Comparison of ENCODE assay signal across 14 cellular contexts in genomic region chr12:108686753-108687152, GRCh38. TPM values are rescaled to one million over a fixed set of nuclear protein-coding genes. Genes with fewer than 3 reads are reported as not detected.
DNase-seq lines count a peak whose midpoint lies in the region; ATAC-seq and TF ChIP-seq lines count a peak whose summit lies in the region.
"Had no signal": no experiment of that assay in that cellular context is flagged by ENCODE, and none has a peak within 500 bp of the region (broad histone marks: within the 10 kb centered on the region; RNA-seq: fewer than 3 reads in every experiment).

No MANE protein-coding gene starts in this region.

- H3K4me3 Mint-ChIP-seq in H9, result no peak overlapping the region
- no peak overlapping the region for H3K4me3 Mint-ChIP-seq in activated T-helper 2 cell treated with anti-CD3 and anti-CD28 coated beads, Interferon-gamma antibody, Interleukin-2, Interleukin-4, amounts not matched to agents 10 μg/mL and 5 μg/mL and 100 μg/mL, durations not matched to agents 14 hours and 24 hours and 36 hours (ENCODE audit: low read depth)
- H3K4me3 Mint-ChIP-seq: activated naive CD8-positive, alpha-beta T cell treated with anti-CD3 and anti-CD28 coated beads, Interleukin-2, amount 10 ng/mL, durations not matched to agents 7 days and 5 days had no signal

- H3K4me2 ChIP-seq in H9 (ENCODE audit: insufficient read depth, insufficient read length, low read length), result no peak overlapping the region
- H3K4me2 ChIP-seq in smooth muscle cell, result no peak overlapping the region

- peak; percentile 2 to 23 for ATAC-seq in right cardiac atrium
- ATAC-seq in GM19351 (IDR thresholded peaks at IDR 0.05; ENCODE audit: unreplicated experiment), result no peak

- TF ChIP-seq CTCF in H9 (conservative IDR thresholded peaks at IDR 0.05) (no peak), smooth muscle cell (IDR thresholded peaks at IDR 0.05; ENCODE audit: borderline replicate concordance, insufficient read depth, poor library complexity, severe bottlenecking) (no peak)

- H3K9me3 ChIP-seq in H9 (ENCODE audit: control insufficient read depth, low read depth, low read length), result no peaks in the 10 kb centered on the region
- no peaks in the 10 kb centered on the region for H3K9me3 ChIP-seq in right cardiac atrium (ENCODE audit: control insufficient read depth, low read length)
- H3K9me3 ChIP-seq in smooth muscle cell (replicated peaks; ENCODE audit: low read depth), result no peaks in the 10 kb centered on the region

- peak overlapping the region; percentile 80 for H2BK120ac ChIP-seq in H9 (ENCODE audit: low read depth, low read length, poor library complexity, severe bottlenecking)

- H3K4me3 ChIP-seq in right cardiac atrium (ENCODE audit: low read length) (no peak overlapping the region), smooth muscle cell (no peak overlapping the region)
- H3K4me3 ChIP-seq: skin epidermis had no signal

- peaks cover 47 to 48% of the 10 kb centered on the region in 2 experiments for H3K4me1 Mint-ChIP-seq in H9
- H3K4me1 Mint-ChIP-seq in activated T-helper 2 cell treated with anti-CD3 and anti-CD28 coated beads, Interferon-gamma antibody, Interleukin-2, Interleukin-4, amounts not matched to agents 10 μg/mL and 5 μg/mL and 100 μg/mL, durations not matched to agents 14 hours and 24 hours and 36 hours (ENCODE audit: low read depth), result peaks cover 43% of the 10 kb centered on the region

- peak overlapping the region; percentile 46 for H2AK5ac ChIP-seq in H9 (ENCODE audit: insufficient read length, low read length)

- H3K9me3 Mint-ChIP-seq in H9, result no peaks in the 10 kb centered on the region
- no peaks in the 10 kb centered on the region for H3K9me3 Mint-ChIP-seq in activated T-helper 2 cell treated with anti-CD3 and anti-CD28 coated beads, Interferon-gamma antibody, Interleukin-2, Interleukin-4, amounts not matched to agents 10 μg/mL and 5 μg/mL and 100 μg/mL, durations not matched to agents 14 hours and 24 hours and 36 hours
- H3K9me3 Mint-ChIP-seq: activated naive CD8-positive, alpha-beta T cell treated with anti-CD3 and anti-CD28 coated beads, Interleukin-2, amount 10 ng/mL, durations not matched to agents 7 days and 5 days; CD4-positive, CD25-positive, alpha-beta regulatory T cell had no signal

- H3F3A ChIP-seq in smooth muscle cell (ENCODE audit: low read depth), result peaks cover 25% of the 10 kb centered on the region

- H2AFZ ChIP-seq in H9 (ENCODE audit: low read length) (no peak overlapping the region), smooth muscle cell (ENCODE audit: low read depth) (no peak overlapping the region)

- no peak overlapping the region for H3K56ac ChIP-seq in H9 (ENCODE audit: insufficient read length, low read depth, low read length)

- peaks cover 0 to 5% (median 3%) of the 10 kb centered on the region in 3 experiments; a peak in 5 of 7 replicates for H3K36me3 Mint-ChIP-seq in H9 (ENCODE audit: insufficient read depth in 1 of 3, low read depth in 3 of 3)
- no peaks in the 10 kb centered on the region for H3K36me3 Mint-ChIP-seq in activated T-helper 2 cell treated with anti-CD3 and anti-CD28 coated beads, Interferon-gamma antibody, Interleukin-2, Interleukin-4, amounts not matched to agents 10 μg/mL and 5 μg/mL and 100 μg/mL, durations not matched to agents 14 hours and 24 hours and 36 hours (ENCODE audit: low read depth)
- H3K36me3 Mint-ChIP-seq: activated naive CD8-positive, alpha-beta T cell treated with anti-CD3 and anti-CD28 coated beads, Interleukin-2, amount 10 ng/mL, durations not matched to agents 7 days and 5 days had no signal

- H3K9ac ChIP-seq in H9 (ENCODE audit: extremely low read depth, insufficient read length, low read length) (no peak overlapping the region), smooth muscle cell (ENCODE audit: low read depth) (no peak overlapping the region)

- H3K27me3 ChIP-seq in H9 (ENCODE audit: insufficient read depth, low read length) (no peaks in the 10 kb centered on the region), right cardiac atrium (ENCODE audit: control insufficient read depth, insufficient read depth) (no peaks in the 10 kb centered on the region), smooth muscle cell (ENCODE audit: low read depth) (no peaks in the 10 kb centered on the region)

- H3K27me3 Mint-ChIP-seq in H9 (ENCODE audit: low read depth), result no peaks in the 10 kb centered on the region
- no peaks in the 10 kb centered on the region for H3K27me3 Mint-ChIP-seq in activated T-helper 2 cell treated with anti-CD3 and anti-CD28 coated beads, Interferon-gamma antibody, Interleukin-2, Interleukin-4, amounts not matched to agents 10 μg/mL and 5 μg/mL and 100 μg/mL, durations not matched to agents 14 hours and 24 hours and 36 hours (ENCODE audit: low read depth)
- H3K27me3 Mint-ChIP-seq: activated naive CD8-positive, alpha-beta T cell treated with anti-CD3 and anti-CD28 coated beads, Interleukin-2, amount 10 ng/mL, durations not matched to agents 7 days and 5 days; CD4-positive, CD25-positive, alpha-beta regulatory T cell had no signal

- no peak overlapping the region for H4K8ac ChIP-seq in H9 (replicated peaks; ENCODE audit: insufficient read length, low read depth, low read length)

- no peak overlapping the region for H2BK20ac ChIP-seq in H9 (ENCODE audit: low read depth, low read length, poor library complexity, severe bottlenecking)

- H3T11ph ChIP-seq in H9 (ENCODE audit: low read length), result peak overlapping the region; percentile 70

- no peak for DNase-seq in H9
- DNase-seq in activated T-helper 2 cell treated with anti-CD3 and anti-CD28 coated beads, Interferon-gamma antibody, Interleukin-2, Interleukin-4, amounts not matched to agents 10 μg/mL and 5 μg/mL and 100 μg/mL, durations not matched to agents 14 hours and 24 hours and 36 hours (ENCODE audit: low spot score), result no peak
- peak in 2 of 3 donors; percentile 54 to 63 for DNase-seq in right cardiac atrium
- DNase-seq in smooth muscle cell (lab: John Stamatoyannopoulos, UW; ENCODE audit: unreplicated experiment), result no peak
- DNase-seq in T-helper 1 cell, result no peak
- DNase-seq in HuH-7.5 (ENCODE audit: low spot score), result no peak
- DNase-seq in NCI-H748 treated with DMSO at 0.1 percent for 48 hours (lab: John Stamatoyannopoulos, UW), result no peak
- DNase-seq: activated CD4-positive, alpha-beta T cell treated with anti-CD3 and anti-CD28 coated beads, Interleukin-2, amount 50 U/mL, for 1 hour; activated naive CD8-positive, alpha-beta T cell treated with anti-CD3 and anti-CD28 coated beads, Interleukin-2, amount 10 ng/mL, durations not matched to agents 7 days and 5 days; CD4-positive, CD25-positive, alpha-beta regulatory T cell; head of caudate nucleus; NCI-H187 had no signal

- H3K23ac ChIP-seq in H9 (ENCODE audit: insufficient read length, low read depth, low read length), result peak overlapping the region; percentile 71

- H3K79me2 ChIP-seq in H9 (ENCODE audit: insufficient read depth, low read length) (peaks cover 4% of the 10 kb centered on the region; the same call in 1 of the 2 replicates), smooth muscle cell (ENCODE audit: low read depth) (peaks cover 75% of the 10 kb centered on the region)

- H4K20me1 ChIP-seq in H9 (ENCODE audit: control insufficient read depth, insufficient read depth, insufficient read length) (peaks cover 3% of the 10 kb centered on the region), smooth muscle cell (ENCODE audit: low read depth) (peaks cover 43% of the 10 kb centered on the region)

- H2BK5ac ChIP-seq in H9 (ENCODE audit: insufficient read length, low read length), result no peak overlapping the region

- peaks cover 6% of the 10 kb centered on the region; the same call in 1 of the 2 replicates for H3K4me1 ChIP-seq in H9 (ENCODE audit: insufficient read depth, low read length)
- peaks cover 8% of the 10 kb centered on the region for H3K4me1 ChIP-seq in right cardiac atrium (ENCODE audit: control insufficient read depth, insufficient read depth, low read length)
- peaks cover 54% of the 10 kb centered on the region for H3K4me1 ChIP-seq in smooth muscle cell (ENCODE audit: low read depth)

- H3K27ac Mint-ChIP-seq in H9, result peak overlapping the region in 1 of 3 experiments; percentile 34; a peak in 3 of 7 replicates
- H3K27ac Mint-ChIP-seq in activated T-helper 2 cell treated with anti-CD3 and anti-CD28 coated beads, Interferon-gamma antibody, Interleukin-2, Interleukin-4, amounts not matched to agents 10 μg/mL and 5 μg/mL and 100 μg/mL, durations not matched to agents 14 hours and 24 hours and 36 hours, result peak overlapping the region; percentile 11
- H3K27ac Mint-ChIP-seq: activated naive CD8-positive, alpha-beta T cell treated with anti-CD3 and anti-CD28 coated beads, Interleukin-2, amount 10 ng/mL, durations not matched to agents 7 days and 5 days had no signal

- H3K36me3 ChIP-seq in smooth muscle cell (ENCODE audit: low read depth), result no peaks in the 10 kb centered on the region

- H3K14ac ChIP-seq in H9 (ENCODE audit: insufficient read depth, low read length), result peak overlapping the region; percentile 80

- WGBS in H9 (ENCODE audit: extremely low coverage, insufficient read length, low lambda C conversion rate), result no CpG with 5 or more reads among the region's 6 CpGs
- WGBS in right cardiac atrium, result 34% methylated on average over 6 of the region's 6 CpGs
- WGBS in smooth muscle cell (ENCODE audit: low lambda C conversion rate), result 78% methylated on average over 6 of the region's 6 CpGs

- H3K4ac ChIP-seq in H9 (ENCODE audit: low read depth, low read length), result no peak overlapping the region

- no peak overlapping the region for H3K27ac ChIP-seq in H9 (ENCODE audit: insufficient read length, low read depth, low read length)
- peak overlapping the region; percentile 77 for H3K27ac ChIP-seq in right cardiac atrium (ENCODE audit: low read length)
- peak overlapping the region; percentile 42 for H3K27ac ChIP-seq in smooth muscle cell (ENCODE audit: low read depth)

- no peak overlapping the region for H4K91ac ChIP-seq in H9 (ENCODE audit: insufficient read length, low read depth, low read length)

- no peaks in the 10 kb centered on the region for H3K23me2 ChIP-seq in H9 (ENCODE audit: insufficient read length, low read depth, low read length, poor library complexity, severe bottlenecking)

- H3K18ac ChIP-seq in H9 (ENCODE audit: insufficient read length, low read depth, low read length), result no peak overlapping the region

- H2BK12ac ChIP-seq in H9 (ENCODE audit: insufficient read length, low read depth, low read length), result no peak overlapping the region

- H3K79me1 ChIP-seq in H9 (ENCODE audit: insufficient read depth, low read depth, low read length, poor library complexity, severe bottlenecking), result peaks cover 7% of the 10 kb centered on the region

- H2BK15ac ChIP-seq in H9 (ENCODE audit: low read depth, low read length), result no peak overlapping the region

- H4K5ac ChIP-seq in H9 (ENCODE audit: insufficient read length, low read depth, low read length), result no peak overlapping the region

- intact Hi-C loops in activated T-helper 2 cell treated with anti-CD3 and anti-CD28 coated beads, Interferon-gamma antibody, Interleukin-2, Interleukin-4, amounts not matched to agents 10 μg/mL and 5 μg/mL and 100 μg/mL, durations not matched to agents 14 hours and 24 hours and 36 hours (cut with micrococcal nuclease), result no loop called here
- intact Hi-C loops in right cardiac atrium (cut with DNase I), result no loop called here

RNA-seq across cellular contexts. Expression of gene CORO1C, which starts 44.6 kb away (rescaled TPM):
- total RNA-seq in H9 (2021) (154 and 164 TPM in 2 replicates), right cardiac atrium (100 to 1,000 TPM in 2 of 4 donors, 10 to 100 TPM in 2; 85.1 to 122 (median 93.6) TPM), smooth muscle cell (136 and 145 TPM in 2 replicates)
- 81.5 and 88.8 TPM in 2 replicates for total RNA-seq in activated T-helper 2 cell treated with anti-CD3 and anti-CD28 coated beads, Interferon-gamma antibody, Interleukin-2, Interleukin-4, amounts not matched to agents 10 μg/mL and 5 μg/mL and 100 μg/mL, durations not matched to agents 14 hours and 24 hours and 36 hours
- polyA plus RNA-seq in right cardiac atrium (24.8 TPM), smooth muscle cell (96.7 and 107 TPM in 2 replicates)

RNA-seq across cellular contexts. Expression of gene SELPLG, which starts 53.1 kb away (rescaled TPM):
- 0.09 and 0.15 TPM in 2 replicates for total RNA-seq in H9 (2021)
- 52.1 and 55.6 TPM in 2 replicates for total RNA-seq in activated T-helper 2 cell treated with anti-CD3 and anti-CD28 coated beads, Interferon-gamma antibody, Interleukin-2, Interleukin-4, amounts not matched to agents 10 μg/mL and 5 μg/mL and 100 μg/mL, durations not matched to agents 14 hours and 24 hours and 36 hours
- 1 to 10 TPM; 2.9 to 6.2 (median 4.7) TPM for total RNA-seq in right cardiac atrium
- polyA plus RNA-seq in right cardiac atrium, result 1.9 TPM
- total RNA-seq in smooth muscle cell, result 1.3 and 2.0 TPM in 2 replicates
- 0.09 and 1.6 TPM in 2 replicates for polyA plus RNA-seq in smooth muscle cell

Comparison
In these comparisons a context has a peak if more than half of its experiments do, and no peak if none do; other contexts are left out.
1. DNase-seq: peak in right cardiac atrium (2 of 3); none in H9 (single experiment), activated T-helper 2 cell treated with anti-CD3 and anti-CD28 coated beads, Interferon-gamma antibody, Interleukin-2, Interleukin-4, amounts not matched to agents 10 μg/mL and 5 μg/mL and 100 μg/mL, durations not matched to agents 14 hours and 24 hours and 36 hours (single experiment), smooth muscle cell (single experiment), T-helper 1 cell (0 of 5), HuH-7.5 (single experiment) and NCI-H748 treated with DMSO at 0.1 percent for 48 hours (single experiment).